In the genomic region with DNA sequence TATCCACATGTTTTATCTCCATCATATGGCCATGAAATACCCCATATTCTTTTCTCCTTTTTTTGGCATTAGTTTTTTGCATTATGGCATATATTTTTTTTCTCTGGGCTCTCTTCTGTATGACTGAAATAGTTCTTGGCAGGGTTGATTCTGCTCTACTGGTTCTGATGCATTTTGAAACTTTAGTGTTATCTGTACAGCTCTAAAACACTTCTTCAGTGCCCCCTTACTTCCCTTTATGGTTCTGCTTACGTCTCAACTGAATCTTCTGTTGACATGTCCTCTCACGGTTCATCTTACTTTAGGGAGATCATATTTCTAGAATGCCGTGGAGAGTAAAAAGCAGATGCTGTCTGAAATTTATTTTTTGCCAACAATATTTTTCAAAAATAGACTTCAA, we compare ENCODE assay signal across 1 cellular context.
A peak's percentile ranks its signal among the peaks of the same experiment; 100 is the strongest.
TF ChIP-seq lines count a peak whose summit lies in the region.

No MANE protein-coding gene starts in this region.

TF ChIP-seq in GM12878, 131 proteins besides CTCF, POLR2A, EP300 and RAD21 (continued from another document):
- peak; percentile 50; the same call in 1 of the 2 replicates for TF ChIP-seq TCF3 (IDR thresholded peaks at IDR 0.05; ENCODE audit: borderline replicate concordance, insufficient read depth, low read depth, low read length)
- TF ChIP-seq RBBP5 (conservative IDR thresholded peaks at IDR 0.05), result no peak
- TF ChIP-seq RUNX3 (IDR thresholded peaks at IDR 0.05; ENCODE audit: low read length), result peak; percentile 57
- TF ChIP-seq NR2C2 (IDR thresholded peaks at IDR 0.05; ENCODE audit: borderline replicate concordance, control insufficient read depth, insufficient read length, low read depth), result no peak
- peak; percentile 78 for TF ChIP-seq MEF2A (IDR thresholded peaks at IDR 0.05; ENCODE audit: insufficient read depth, low read depth, low read length)
- TF ChIP-seq, protein P1, sequence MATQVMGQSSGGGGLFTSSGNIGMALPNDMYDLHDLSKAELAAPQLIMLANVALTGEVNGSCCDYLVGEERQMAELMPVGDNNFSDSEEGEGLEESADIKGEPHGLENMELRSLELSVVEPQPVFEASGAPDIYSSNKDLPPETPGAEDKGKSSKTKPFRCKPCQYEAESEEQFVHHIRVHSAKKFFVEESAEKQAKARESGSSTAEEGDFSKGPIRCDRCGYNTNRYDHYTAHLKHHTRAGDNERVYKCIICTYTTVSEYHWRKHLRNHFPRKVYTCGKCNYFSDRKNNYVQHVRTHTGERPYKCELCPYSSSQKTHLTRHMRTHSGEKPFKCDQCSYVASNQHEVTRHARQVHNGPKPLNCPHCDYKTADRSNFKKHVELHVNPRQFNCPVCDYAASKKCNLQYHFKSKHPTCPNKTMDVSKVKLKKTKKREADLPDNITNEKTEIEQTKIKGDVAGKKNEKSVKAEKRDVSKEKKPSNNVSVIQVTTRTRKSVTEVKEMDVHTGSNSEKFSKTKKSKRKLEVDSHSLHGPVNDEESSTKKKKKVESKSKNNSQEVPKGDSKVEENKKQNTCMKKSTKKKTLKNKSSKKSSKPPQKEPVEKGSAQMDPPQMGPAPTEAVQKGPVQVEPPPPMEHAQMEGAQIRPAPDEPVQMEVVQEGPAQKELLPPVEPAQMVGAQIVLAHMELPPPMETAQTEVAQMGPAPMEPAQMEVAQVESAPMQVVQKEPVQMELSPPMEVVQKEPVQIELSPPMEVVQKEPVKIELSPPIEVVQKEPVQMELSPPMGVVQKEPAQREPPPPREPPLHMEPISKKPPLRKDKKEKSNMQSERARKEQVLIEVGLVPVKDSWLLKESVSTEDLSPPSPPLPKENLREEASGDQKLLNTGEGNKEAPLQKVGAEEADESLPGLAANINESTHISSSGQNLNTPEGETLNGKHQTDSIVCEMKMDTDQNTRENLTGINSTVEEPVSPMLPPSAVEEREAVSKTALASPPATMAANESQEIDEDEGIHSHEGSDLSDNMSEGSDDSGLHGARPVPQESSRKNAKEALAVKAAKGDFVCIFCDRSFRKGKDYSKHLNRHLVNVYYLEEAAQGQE (IDR thresholded peaks at IDR 0.05; ENCODE audit: low read depth, low read length), result no peak
- 0 out of 2 replicates have a peak, but pooled peaks have one; percentile 10 for TF ChIP-seq TCF12 (IDR thresholded peaks at IDR 0.05; ENCODE audit: low read depth, low read length)
- TF ChIP-seq IRF4 (IDR thresholded peaks at IDR 0.05; ENCODE audit: low read depth, low read length), result no peak
- TF ChIP-seq ZNF622 (IDR thresholded peaks at IDR 0.05), result no peak
- peak; percentile 83 for TF ChIP-seq JUNB (IDR thresholded peaks at IDR 0.05)
- peak; percentile 70 for TF ChIP-seq CREM (IDR thresholded peaks at IDR 0.05; ENCODE audit: low read depth)
- TF ChIP-seq SREBF1 (IDR thresholded peaks at IDR 0.05; ENCODE audit: low read length), result 0 out of 2 replicates have a peak, but pooled peaks have one; percentile 48
- TF ChIP-seq SRF (IDR thresholded peaks at IDR 0.05; ENCODE audit: low read depth in 2 of 2, low read length in 2 of 2), result peak in 1 of 2 experiments; percentile 72; a peak in 2 of 4 replicates
- TF ChIP-seq, protein P2, sequence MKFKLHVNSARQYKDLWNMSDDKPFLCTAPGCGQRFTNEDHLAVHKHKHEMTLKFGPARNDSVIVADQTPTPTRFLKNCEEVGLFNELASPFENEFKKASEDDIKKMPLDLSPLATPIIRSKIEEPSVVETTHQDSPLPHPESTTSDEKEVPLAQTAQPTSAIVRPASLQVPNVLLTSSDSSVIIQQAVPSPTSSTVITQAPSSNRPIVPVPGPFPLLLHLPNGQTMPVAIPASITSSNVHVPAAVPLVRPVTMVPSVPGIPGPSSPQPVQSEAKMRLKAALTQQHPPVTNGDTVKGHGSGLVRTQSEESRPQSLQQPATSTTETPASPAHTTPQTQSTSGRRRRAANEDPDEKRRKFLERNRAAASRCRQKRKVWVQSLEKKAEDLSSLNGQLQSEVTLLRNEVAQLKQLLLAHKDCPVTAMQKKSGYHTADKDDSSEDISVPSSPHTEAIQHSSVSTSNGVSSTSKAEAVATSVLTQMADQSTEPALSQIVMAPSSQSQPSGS (IDR thresholded peaks at IDR 0.05; ENCODE audit: low read length), result peak; percentile 60; the same call in 1 of the 2 replicates
- TF ChIP-seq, protein P3, sequence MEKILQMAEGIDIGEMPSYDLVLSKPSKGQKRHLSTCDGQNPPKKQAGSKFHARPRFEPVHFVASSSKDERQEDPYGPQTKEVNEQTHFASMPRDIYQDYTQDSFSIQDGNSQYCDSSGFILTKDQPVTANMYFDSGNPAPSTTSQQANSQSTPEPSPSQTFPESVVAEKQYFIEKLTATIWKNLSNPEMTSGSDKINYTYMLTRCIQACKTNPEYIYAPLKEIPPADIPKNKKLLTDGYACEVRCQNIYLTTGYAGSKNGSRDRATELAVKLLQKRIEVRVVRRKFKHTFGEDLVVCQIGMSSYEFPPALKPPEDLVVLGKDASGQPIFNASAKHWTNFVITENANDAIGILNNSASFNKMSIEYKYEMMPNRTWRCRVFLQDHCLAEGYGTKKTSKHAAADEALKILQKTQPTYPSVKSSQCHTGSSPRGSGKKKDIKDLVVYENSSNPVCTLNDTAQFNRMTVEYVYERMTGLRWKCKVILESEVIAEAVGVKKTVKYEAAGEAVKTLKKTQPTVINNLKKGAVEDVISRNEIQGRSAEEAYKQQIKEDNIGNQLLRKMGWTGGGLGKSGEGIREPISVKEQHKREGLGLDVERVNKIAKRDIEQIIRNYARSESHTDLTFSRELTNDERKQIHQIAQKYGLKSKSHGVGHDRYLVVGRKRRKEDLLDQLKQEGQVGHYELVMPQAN (conservative IDR thresholded peaks at IDR 0.05), result no peak
- peak; percentile 68; the same call in 1 of the 2 replicates for TF ChIP-seq FOXM1 (IDR thresholded peaks at IDR 0.05; ENCODE audit: low read depth, low read length)
- 0 out of 2 replicates have a peak, but pooled peaks have one; percentile 6 for TF ChIP-seq SMC3 (IDR thresholded peaks at IDR 0.05; ENCODE audit: borderline replicate concordance, low read length)
- peak; percentile 44; the same call in 1 of the 2 replicates for TF ChIP-seq ZBED1 (IDR thresholded peaks at IDR 0.05; ENCODE audit: borderline replicate concordance)
- peak; percentile 61; the same call in 1 of the 2 replicates for TF ChIP-seq BCL11A (IDR thresholded peaks at IDR 0.05; ENCODE audit: low read depth, low read length)
- peak; percentile 58 for TF ChIP-seq CREB1 (IDR thresholded peaks at IDR 0.05; ENCODE audit: low read depth)
- TF ChIP-seq PAX5 (IDR thresholded peaks at IDR 0.05; ENCODE audit: borderline replicate concordance, low read depth, low read length), result peak; percentile 54; the same call in 1 of the 2 replicates
- TF ChIP-seq, protein P4, sequence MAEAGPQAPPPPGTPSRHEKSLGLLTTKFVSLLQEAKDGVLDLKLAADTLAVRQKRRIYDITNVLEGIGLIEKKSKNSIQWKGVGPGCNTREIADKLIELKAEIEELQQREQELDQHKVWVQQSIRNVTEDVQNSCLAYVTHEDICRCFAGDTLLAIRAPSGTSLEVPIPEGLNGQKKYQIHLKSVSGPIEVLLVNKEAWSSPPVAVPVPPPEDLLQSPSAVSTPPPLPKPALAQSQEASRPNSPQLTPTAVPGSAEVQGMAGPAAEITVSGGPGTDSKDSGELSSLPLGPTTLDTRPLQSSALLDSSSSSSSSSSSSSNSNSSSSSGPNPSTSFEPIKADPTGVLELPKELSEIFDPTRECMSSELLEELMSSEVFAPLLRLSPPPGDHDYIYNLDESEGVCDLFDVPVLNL (IDR thresholded peaks at IDR 0.05; ENCODE audit: low read depth, low read length), result no peak
- no peak for TF ChIP-seq ESRRA (IDR thresholded peaks at IDR 0.05; ENCODE audit: low read length)
- peak; percentile 45 for TF ChIP-seq MEF2B (IDR thresholded peaks at IDR 0.05; ENCODE audit: partially characterized antibody, poor library complexity, severe bottlenecking)
- no peak for TF ChIP-seq STAT3 (IDR thresholded peaks at IDR 0.05; ENCODE audit: low read depth, low read length)
- TF ChIP-seq TBL1XR1 (IDR thresholded peaks at IDR 0.05; ENCODE audit: low read depth, low read length), result 0 out of 2 replicates have a peak, but pooled peaks have one; percentile 32
- TF ChIP-seq YY1 (IDR thresholded peaks at IDR 0.05; ENCODE audit: low read depth, low read length), result no peak
- peak in 1 of 2 experiments; percentile 30; a peak in 1 of 4 replicates for TF ChIP-seq ETV6 (conservative IDR thresholded peaks at IDR 0.05 in 1 of 2, IDR thresholded peaks at IDR 0.05 in 1 of 2; ENCODE audit: borderline replicate concordance in 1 of 2, low read depth in 1 of 2)
- TF ChIP-seq NFIC (IDR thresholded peaks at IDR 0.05; ENCODE audit: low read depth, low read length), result peak; percentile 82
